Comparison of ENCODE assay signal across 1 cellular context in genomic region chr13:51804295-51805172, GRCh38.
TF ChIP-seq lines count a peak whose summit lies in the region.

No MANE protein-coding gene starts in this region.

TF ChIP-seq in GM23338, 12 proteins besides CTCF, POLR2A, EP300 and RAD21 (continued from another document):
- TF ChIP-seq ZNF462 (CRISPR knock-in tag; IDR thresholded peaks at IDR 0.05) = no peak
- TF ChIP-seq CREB1 (CRISPR knock-in tag; IDR thresholded peaks at IDR 0.05; ENCODE audit: low read depth) = no peak
- TF ChIP-seq STAT1 (IDR thresholded peaks at IDR 0.05; ENCODE audit: unreplicated experiment) = no peak
- TF ChIP-seq ETS1 (IDR thresholded peaks at IDR 0.05) = no peak
- no peak for TF ChIP-seq NANOG (IDR thresholded peaks at IDR 0.05; ENCODE audit: borderline replicate concordance)
- no peak for TF ChIP-seq EZH2 (IDR thresholded peaks at IDR 0.05; ENCODE audit: low read depth, unreplicated experiment)
- TF ChIP-seq REST (IDR thresholded peaks at IDR 0.05; ENCODE audit: unreplicated experiment) = no peak
- no peak for TF ChIP-seq POLR2AphosphoS5 (IDR thresholded peaks at IDR 0.05; ENCODE audit: low read depth)
